In the genomic region with DNA sequence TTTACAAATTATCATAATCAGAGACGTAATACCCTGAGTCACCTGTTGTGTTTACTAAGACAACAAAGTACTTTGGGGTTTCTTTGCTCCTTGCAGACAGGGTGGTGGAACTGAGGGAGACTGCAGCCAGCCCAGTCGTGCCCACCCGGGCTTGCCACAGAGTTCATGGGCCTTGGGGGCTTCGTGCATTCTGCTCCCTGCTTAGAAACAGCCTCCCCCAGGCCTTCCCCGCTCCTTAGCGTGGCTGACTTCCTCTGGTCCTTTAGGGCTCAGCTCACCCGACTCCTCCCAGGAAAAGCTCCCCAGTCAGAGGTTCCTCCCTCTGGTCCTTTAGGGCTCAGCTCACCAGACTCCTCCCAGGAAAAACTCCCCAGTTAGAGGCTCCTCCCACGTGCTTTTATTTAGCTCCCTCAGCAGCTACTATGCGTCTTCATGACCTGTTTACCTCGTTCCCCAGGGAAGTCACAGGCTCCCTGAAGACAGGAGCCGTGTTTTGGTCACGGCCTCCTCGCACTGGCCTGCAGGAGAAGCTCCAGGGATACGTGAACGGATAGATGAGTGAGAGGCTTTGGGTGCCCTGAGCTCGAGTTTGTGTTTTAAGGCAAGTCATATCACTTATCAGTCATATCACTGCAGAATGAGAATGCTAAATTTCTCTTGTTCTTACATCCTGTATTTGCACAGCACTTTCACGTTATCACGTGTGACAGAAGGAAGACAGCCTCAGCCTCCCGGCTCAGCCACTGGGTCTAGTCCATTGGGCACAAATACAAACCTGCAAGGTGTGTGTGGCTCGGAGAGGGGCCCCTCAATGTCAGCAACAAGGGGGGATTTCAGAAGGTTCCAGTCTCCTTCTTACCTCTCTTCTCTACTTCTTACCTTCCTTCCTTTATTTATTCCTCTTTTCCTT, we compare ENCODE assay signal across 1 cellular context.
TF ChIP-seq lines count a peak whose summit lies in the region.

No MANE protein-coding gene starts in this region.

TF ChIP-seq in K562, 482 proteins besides CTCF, POLR2A, EP300 and RAD21 (continued from another document and continues in another):
- TF ChIP-seq SMARCB1 (IDR thresholded peaks at IDR 0.05; ENCODE audit: insufficient read length, low read depth) (peak; percentile 27), FOSL1 (tag; conservative IDR thresholded peaks at IDR 0.05) (peak; percentile 74), PHF8 (IDR thresholded peaks at IDR 0.05; ENCODE audit: borderline replicate concordance, low read length) (peak; percentile 40; the same call in 1 of the 2 replicates), ZNF436 (CRISPR knock-in tag; IDR thresholded peaks at IDR 0.05) (no peak), GTF2A2 (tag; IDR thresholded peaks at IDR 0.05) (no peak), PHF20 (IDR thresholded peaks at IDR 0.05; ENCODE audit: partially characterized antibody) (no peak), NFYB (IDR thresholded peaks at IDR 0.05; ENCODE audit: extremely low read depth, insufficient read length) (no peak), ZBTB8A (IDR thresholded peaks at IDR 0.05; ENCODE audit: partially characterized antibody) (no peak), ZNF347 (CRISPR knock-in tag; IDR thresholded peaks at IDR 0.05; ENCODE audit: low read depth) (no peak), FOXK2 (conservative IDR thresholded peaks at IDR 0.05 in 1 of 2, IDR thresholded peaks at IDR 0.05 in 1 of 2; ENCODE audit: low read depth in 2 of 2) (peak; percentile 90 to 91), ZBTB1 (CRISPR knock-in tag; IDR thresholded peaks at IDR 0.05; ENCODE audit: borderline replicate concordance, low read depth) (no peak; the same call in 1 of the 2 replicates), ZZZ3 (IDR thresholded peaks at IDR 0.05) (no peak), MTF1 (CRISPR knock-in tag; IDR thresholded peaks at IDR 0.05; ENCODE audit: borderline replicate concordance) (no peak), SP1 (CRISPR knock-in tag; IDR thresholded peaks at IDR 0.05) (no peak; the same call in 1 of the 2 replicates), MAFF (IDR thresholded peaks at IDR 0.05; ENCODE audit: low read length) (peak; percentile 86), SMARCA5 (IDR thresholded peaks at IDR 0.05) (no peak), BRD4 (IDR thresholded peaks at IDR 0.05) (no peak)
- TF ChIP-seq, protein P1, sequence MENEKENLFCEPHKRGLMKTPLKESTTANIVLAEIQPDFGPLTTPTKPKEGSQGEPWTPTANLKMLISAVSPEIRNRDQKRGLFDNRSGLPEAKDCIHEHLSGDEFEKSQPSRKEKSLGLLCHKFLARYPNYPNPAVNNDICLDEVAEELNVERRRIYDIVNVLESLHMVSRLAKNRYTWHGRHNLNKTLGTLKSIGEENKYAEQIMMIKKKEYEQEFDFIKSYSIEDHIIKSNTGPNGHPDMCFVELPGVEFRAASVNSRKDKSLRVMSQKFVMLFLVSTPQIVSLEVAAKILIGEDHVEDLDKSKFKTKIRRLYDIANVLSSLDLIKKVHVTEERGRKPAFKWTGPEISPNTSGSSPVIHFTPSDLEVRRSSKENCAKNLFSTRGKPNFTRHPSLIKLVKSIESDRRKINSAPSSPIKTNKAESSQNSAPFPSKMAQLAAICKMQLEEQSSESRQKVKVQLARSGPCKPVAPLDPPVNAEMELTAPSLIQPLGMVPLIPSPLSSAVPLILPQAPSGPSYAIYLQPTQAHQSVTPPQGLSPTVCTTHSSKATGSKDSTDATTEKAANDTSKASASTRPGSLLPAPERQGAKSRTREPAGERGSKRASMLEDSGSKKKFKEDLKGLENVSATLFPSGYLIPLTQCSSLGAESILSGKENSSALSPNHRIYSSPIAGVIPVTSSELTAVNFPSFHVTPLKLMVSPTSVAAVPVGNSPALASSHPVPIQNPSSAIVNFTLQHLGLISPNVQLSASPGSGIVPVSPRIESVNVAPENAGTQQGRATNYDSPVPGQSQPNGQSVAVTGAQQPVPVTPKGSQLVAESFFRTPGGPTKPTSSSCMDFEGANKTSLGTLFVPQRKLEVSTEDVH (IDR thresholded peaks at IDR 0.05; ENCODE audit: low read depth, partially characterized antibody): peak; percentile 34
- TF ChIP-seq, protein P2, sequence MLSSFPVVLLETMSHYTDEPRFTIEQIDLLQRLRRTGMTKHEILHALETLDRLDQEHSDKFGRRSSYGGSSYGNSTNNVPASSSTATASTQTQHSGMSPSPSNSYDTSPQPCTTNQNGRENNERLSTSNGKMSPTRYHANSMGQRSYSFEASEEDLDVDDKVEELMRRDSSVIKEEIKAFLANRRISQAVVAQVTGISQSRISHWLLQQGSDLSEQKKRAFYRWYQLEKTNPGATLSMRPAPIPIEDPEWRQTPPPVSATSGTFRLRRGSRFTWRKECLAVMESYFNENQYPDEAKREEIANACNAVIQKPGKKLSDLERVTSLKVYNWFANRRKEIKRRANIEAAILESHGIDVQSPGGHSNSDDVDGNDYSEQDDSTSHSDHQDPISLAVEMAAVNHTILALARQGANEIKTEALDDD (IDR thresholded peaks at IDR 0.05): peak; percentile 60
- TF ChIP-seq, protein P3, sequence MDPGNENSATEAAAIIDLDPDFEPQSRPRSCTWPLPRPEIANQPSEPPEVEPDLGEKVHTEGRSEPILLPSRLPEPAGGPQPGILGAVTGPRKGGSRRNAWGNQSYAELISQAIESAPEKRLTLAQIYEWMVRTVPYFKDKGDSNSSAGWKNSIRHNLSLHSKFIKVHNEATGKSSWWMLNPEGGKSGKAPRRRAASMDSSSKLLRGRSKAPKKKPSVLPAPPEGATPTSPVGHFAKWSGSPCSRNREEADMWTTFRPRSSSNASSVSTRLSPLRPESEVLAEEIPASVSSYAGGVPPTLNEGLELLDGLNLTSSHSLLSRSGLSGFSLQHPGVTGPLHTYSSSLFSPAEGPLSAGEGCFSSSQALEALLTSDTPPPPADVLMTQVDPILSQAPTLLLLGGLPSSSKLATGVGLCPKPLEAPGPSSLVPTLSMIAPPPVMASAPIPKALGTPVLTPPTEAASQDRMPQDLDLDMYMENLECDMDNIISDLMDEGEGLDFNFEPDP (CRISPR knock-in tag; IDR thresholded peaks at IDR 0.05): no peak
- TF ChIP-seq, protein P4, sequence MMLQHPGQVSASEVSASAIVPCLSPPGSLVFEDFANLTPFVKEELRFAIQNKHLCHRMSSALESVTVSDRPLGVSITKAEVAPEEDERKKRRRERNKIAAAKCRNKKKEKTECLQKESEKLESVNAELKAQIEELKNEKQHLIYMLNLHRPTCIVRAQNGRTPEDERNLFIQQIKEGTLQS (IDR thresholded peaks at IDR 0.05): peak; percentile 32; the same call in 1 of the 2 replicates
- TF ChIP-seq, protein P4 (CRISPR knock-in tag; conservative IDR thresholded peaks at IDR 0.05): 0 out of 2 replicates have a peak, but pooled peaks have one; percentile 39
- TF ChIP-seq, protein P5, sequence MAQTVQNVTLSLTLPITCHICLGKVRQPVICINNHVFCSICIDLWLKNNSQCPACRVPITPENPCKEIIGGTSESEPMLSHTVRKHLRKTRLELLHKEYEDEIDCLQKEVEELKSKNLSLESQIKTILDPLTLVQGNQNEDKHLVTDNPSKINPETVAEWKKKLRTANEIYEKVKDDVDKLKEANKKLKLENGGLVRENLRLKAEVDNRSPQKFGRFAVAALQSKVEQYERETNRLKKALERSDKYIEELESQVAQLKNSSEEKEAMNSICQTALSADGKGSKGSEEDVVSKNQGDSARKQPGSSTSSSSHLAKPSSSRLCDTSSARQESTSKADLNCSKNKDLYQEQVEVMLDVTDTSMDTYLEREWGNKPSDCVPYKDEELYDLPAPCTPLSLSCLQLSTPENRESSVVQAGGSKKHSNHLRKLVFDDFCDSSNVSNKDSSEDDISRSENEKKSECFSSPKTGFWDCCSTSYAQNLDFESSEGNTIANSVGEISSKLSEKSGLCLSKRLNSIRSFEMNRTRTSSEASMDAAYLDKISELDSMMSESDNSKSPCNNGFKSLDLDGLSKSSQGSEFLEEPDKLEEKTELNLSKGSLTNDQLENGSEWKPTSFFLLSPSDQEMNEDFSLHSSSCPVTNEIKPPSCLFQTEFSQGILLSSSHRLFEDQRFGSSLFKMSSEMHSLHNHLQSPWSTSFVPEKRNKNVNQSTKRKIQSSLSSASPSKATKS (CRISPR knock-in tag; IDR thresholded peaks at IDR 0.05): no peak
- TF ChIP-seq, protein P6, sequence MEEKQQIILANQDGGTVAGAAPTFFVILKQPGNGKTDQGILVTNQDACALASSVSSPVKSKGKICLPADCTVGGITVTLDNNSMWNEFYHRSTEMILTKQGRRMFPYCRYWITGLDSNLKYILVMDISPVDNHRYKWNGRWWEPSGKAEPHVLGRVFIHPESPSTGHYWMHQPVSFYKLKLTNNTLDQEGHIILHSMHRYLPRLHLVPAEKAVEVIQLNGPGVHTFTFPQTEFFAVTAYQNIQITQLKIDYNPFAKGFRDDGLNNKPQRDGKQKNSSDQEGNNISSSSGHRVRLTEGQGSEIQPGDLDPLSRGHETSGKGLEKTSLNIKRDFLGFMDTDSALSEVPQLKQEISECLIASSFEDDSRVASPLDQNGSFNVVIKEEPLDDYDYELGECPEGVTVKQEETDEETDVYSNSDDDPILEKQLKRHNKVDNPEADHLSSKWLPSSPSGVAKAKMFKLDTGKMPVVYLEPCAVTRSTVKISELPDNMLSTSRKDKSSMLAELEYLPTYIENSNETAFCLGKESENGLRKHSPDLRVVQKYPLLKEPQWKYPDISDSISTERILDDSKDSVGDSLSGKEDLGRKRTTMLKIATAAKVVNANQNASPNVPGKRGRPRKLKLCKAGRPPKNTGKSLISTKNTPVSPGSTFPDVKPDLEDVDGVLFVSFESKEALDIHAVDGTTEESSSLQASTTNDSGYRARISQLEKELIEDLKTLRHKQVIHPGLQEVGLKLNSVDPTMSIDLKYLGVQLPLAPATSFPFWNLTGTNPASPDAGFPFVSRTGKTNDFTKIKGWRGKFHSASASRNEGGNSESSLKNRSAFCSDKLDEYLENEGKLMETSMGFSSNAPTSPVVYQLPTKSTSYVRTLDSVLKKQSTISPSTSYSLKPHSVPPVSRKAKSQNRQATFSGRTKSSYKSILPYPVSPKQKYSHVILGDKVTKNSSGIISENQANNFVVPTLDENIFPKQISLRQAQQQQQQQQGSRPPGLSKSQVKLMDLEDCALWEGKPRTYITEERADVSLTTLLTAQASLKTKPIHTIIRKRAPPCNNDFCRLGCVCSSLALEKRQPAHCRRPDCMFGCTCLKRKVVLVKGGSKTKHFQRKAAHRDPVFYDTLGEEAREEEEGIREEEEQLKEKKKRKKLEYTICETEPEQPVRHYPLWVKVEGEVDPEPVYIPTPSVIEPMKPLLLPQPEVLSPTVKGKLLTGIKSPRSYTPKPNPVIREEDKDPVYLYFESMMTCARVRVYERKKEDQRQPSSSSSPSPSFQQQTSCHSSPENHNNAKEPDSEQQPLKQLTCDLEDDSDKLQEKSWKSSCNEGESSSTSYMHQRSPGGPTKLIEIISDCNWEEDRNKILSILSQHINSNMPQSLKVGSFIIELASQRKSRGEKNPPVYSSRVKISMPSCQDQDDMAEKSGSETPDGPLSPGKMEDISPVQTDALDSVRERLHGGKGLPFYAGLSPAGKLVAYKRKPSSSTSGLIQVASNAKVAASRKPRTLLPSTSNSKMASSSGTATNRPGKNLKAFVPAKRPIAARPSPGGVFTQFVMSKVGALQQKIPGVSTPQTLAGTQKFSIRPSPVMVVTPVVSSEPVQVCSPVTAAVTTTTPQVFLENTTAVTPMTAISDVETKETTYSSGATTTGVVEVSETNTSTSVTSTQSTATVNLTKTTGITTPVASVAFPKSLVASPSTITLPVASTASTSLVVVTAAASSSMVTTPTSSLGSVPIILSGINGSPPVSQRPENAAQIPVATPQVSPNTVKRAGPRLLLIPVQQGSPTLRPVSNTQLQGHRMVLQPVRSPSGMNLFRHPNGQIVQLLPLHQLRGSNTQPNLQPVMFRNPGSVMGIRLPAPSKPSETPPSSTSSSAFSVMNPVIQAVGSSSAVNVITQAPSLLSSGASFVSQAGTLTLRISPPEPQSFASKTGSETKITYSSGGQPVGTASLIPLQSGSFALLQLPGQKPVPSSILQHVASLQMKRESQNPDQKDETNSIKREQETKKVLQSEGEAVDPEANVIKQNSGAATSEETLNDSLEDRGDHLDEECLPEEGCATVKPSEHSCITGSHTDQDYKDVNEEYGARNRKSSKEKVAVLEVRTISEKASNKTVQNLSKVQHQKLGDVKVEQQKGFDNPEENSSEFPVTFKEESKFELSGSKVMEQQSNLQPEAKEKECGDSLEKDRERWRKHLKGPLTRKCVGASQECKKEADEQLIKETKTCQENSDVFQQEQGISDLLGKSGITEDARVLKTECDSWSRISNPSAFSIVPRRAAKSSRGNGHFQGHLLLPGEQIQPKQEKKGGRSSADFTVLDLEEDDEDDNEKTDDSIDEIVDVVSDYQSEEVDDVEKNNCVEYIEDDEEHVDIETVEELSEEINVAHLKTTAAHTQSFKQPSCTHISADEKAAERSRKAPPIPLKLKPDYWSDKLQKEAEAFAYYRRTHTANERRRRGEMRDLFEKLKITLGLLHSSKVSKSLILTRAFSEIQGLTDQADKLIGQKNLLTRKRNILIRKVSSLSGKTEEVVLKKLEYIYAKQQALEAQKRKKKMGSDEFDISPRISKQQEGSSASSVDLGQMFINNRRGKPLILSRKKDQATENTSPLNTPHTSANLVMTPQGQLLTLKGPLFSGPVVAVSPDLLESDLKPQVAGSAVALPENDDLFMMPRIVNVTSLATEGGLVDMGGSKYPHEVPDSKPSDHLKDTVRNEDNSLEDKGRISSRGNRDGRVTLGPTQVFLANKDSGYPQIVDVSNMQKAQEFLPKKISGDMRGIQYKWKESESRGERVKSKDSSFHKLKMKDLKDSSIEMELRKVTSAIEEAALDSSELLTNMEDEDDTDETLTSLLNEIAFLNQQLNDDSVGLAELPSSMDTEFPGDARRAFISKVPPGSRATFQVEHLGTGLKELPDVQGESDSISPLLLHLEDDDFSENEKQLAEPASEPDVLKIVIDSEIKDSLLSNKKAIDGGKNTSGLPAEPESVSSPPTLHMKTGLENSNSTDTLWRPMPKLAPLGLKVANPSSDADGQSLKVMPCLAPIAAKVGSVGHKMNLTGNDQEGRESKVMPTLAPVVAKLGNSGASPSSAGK (IDR thresholded peaks at IDR 0.05): peak; percentile 90
- TF ChIP-seq, protein P7, sequence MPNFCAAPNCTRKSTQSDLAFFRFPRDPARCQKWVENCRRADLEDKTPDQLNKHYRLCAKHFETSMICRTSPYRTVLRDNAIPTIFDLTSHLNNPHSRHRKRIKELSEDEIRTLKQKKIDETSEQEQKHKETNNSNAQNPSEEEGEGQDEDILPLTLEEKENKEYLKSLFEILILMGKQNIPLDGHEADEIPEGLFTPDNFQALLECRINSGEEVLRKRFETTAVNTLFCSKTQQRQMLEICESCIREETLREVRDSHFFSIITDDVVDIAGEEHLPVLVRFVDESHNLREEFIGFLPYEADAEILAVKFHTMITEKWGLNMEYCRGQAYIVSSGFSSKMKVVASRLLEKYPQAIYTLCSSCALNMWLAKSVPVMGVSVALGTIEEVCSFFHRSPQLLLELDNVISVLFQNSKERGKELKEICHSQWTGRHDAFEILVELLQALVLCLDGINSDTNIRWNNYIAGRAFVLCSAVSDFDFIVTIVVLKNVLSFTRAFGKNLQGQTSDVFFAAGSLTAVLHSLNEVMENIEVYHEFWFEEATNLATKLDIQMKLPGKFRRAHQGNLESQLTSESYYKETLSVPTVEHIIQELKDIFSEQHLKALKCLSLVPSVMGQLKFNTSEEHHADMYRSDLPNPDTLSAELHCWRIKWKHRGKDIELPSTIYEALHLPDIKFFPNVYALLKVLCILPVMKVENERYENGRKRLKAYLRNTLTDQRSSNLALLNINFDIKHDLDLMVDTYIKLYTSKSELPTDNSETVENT (CRISPR knock-in tag; IDR thresholded peaks at IDR 0.05): no peak
